Comparison of ENCODE assay signal across 16 cellular contexts in the genomic region with DNA sequence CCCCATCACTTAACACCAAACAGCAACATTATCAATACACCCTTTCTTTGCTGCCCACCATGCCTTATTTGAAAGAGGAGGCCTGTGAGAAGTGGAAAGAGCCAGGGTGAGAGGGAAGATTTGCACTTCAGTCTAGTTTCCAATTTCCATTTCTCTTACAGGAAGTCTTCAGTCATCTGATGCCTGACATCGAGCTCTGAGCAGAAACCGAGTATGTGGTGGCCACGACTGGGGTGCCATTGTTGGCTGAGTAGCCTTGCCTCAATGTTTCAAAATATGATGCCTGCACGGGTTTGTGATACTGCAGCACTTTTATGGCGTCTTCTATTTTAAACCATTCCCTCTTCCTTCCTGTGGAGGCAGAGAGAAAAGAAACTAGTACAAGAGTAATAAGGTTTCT. TPM values are rescaled to one million over a fixed set of nuclear protein-coding genes. Genes with fewer than 3 reads are reported as not detected.
DNase-seq lines count a peak whose midpoint lies in the region; ATAC-seq and TF ChIP-seq lines count a peak whose summit lies in the region.
"Had no signal": no experiment of that assay in that cellular context is flagged by ENCODE, and none has a peak within 500 bp of the region (broad histone marks: within the 10 kb centered on the region; RNA-seq: fewer than 3 reads in every experiment).

No MANE protein-coding gene starts in this region.

- peaks cover 10 to 19% (median 19%) of the 10 kb centered on the region in 3 donors for H3K4me1 Mint-ChIP-seq in IgD-negative memory B cell
- peaks cover 15% of the 10 kb centered on the region for H3K4me1 Mint-ChIP-seq in activated naive CD8-positive, alpha-beta T cell treated with anti-CD3 and anti-CD28 coated beads, Interleukin-2, amount 50 U/mL, for 24 hours
- H3K4me1 Mint-ChIP-seq: H9 had no signal

- peak overlapping the region in 3 of 4 donors; percentile 4 to 57 (median 28) for H3K27ac ChIP-seq in tibial nerve
- H3K27ac ChIP-seq: epithelial cell of prostate, parathyroid adenoma, PC-9 had no signal

- TF ChIP-seq EP300 in tibial nerve (IDR thresholded peaks at IDR 0.05): no peak

- no peaks in the 10 kb centered on the region for H3K9me3 ChIP-seq in tibial nerve

- peaks cover 0 to 48% (median 6%) of the 10 kb centered on the region in 3 donors for H3K36me3 ChIP-seq in tibial nerve

- peak; percentile 8 for DNase-seq in stimulated activated CD4-positive, alpha-beta T cell treated with anti-CD3 and anti-CD28 coated beads, Interleukin-1b, Interleukin-23, amount 100 ng/mL, for 48 hours
- DNase-seq in stimulated activated CD4-positive, alpha-beta T cell treated with anti-CD3 and anti-CD28 coated beads, Interleukin-4, amount 100 ng/mL, for 1 hour: no peak
- no peak for DNase-seq in activated naive CD8-positive, alpha-beta T cell treated with anti-CD3 and anti-CD28 coated beads, Interleukin-2, amount 50 U/mL, for 24 hours
- DNase-seq in tibial nerve (ENCODE audit: low spot score in 2 of 2) (no peak), amniotic stem cell (lab: John Stamatoyannopoulos, UW) (no peak), hepatic stellate cell (ENCODE audit: low spot score) (no peak)
- DNase-seq: H9; mammary epithelial cell; NCI-H2171; PC-9; stimulated activated naive CD4-positive, alpha-beta T cell treated with Interleukin-2 at 50 U/mL for 16 hours had no signal

- H3K4me1 ChIP-seq in tibial nerve: peaks cover 0 to 61% (median 21%) of the 10 kb centered on the region in 4 donors
- H3K4me1 ChIP-seq: parathyroid adenoma had no signal

- ATAC-seq in activated naive CD8-positive, alpha-beta T cell treated with anti-CD3 and anti-CD28 coated beads, Interleukin-2, amount 50 U/mL, for 24 hours: no peak
- no peak for ATAC-seq in GM21367 (IDR thresholded peaks at IDR 0.05; ENCODE audit: unreplicated experiment)

- H3K9me3 Mint-ChIP-seq in IgD-negative memory B cell: peaks cover 0 to 3% (median 0%) of the 10 kb centered on the region in 3 donors
- H3K9me3 Mint-ChIP-seq in activated naive CD8-positive, alpha-beta T cell treated with anti-CD3 and anti-CD28 coated beads, Interleukin-2, amount 50 U/mL, for 24 hours: no peaks in the 10 kb centered on the region
- H3K9me3 Mint-ChIP-seq: brain, H9 had no signal

- H3K4me3 Mint-ChIP-seq in IgD-negative memory B cell: no peak overlapping the region
- H3K4me3 Mint-ChIP-seq in activated naive CD8-positive, alpha-beta T cell treated with anti-CD3 and anti-CD28 coated beads, Interleukin-2, amount 50 U/mL, for 24 hours: no peak overlapping the region
- H3K4me3 Mint-ChIP-seq: brain, H9 had no signal

- peak overlapping the region in 2 of 3 donors; percentile 53 to 59 for H3K27ac Mint-ChIP-seq in IgD-negative memory B cell
- peak overlapping the region; percentile 21 for H3K27ac Mint-ChIP-seq in activated naive CD8-positive, alpha-beta T cell treated with anti-CD3 and anti-CD28 coated beads, Interleukin-2, amount 50 U/mL, for 24 hours

- peaks cover 13% of the 10 kb centered on the region for H3K36me3 Mint-ChIP-seq in IgD-negative memory B cell
- peaks cover 36% of the 10 kb centered on the region for H3K36me3 Mint-ChIP-seq in activated naive CD8-positive, alpha-beta T cell treated with anti-CD3 and anti-CD28 coated beads, Interleukin-2, amount 50 U/mL, for 24 hours (ENCODE audit: low read depth)

- WGBS in tibial nerve, 2 donors: 36 to 40% methylated on average over 5 of the region's 5 CpGs

- TF ChIP-seq POLR2A in tibial nerve (IDR thresholded peaks at IDR 0.05): no peak

- no peaks in the 10 kb centered on the region for H3K27me3 ChIP-seq in tibial nerve

- no peak overlapping the region for H3K4me3 ChIP-seq in tibial nerve
- H3K4me3 ChIP-seq: PC-9 had no signal

- H3K27me3 Mint-ChIP-seq in IgD-negative memory B cell: no peaks in the 10 kb centered on the region
- H3K27me3 Mint-ChIP-seq in activated naive CD8-positive, alpha-beta T cell treated with anti-CD3 and anti-CD28 coated beads, Interleukin-2, amount 50 U/mL, for 24 hours: no peaks in the 10 kb centered on the region
- H3K27me3 Mint-ChIP-seq: brain had no signal

- TF ChIP-seq CTCF in tibial nerve (IDR thresholded peaks at IDR 0.05): no peak

RNA-seq across cellular contexts. Expression of gene SMIM29, which starts 39.8 kb away (rescaled TPM):
- polyA plus RNA-seq in IgD-negative memory B cell: 66.2 TPM
- total RNA-seq in tibial nerve: 10 to 100 TPM; 36.3 to 51.9 (median 42.9) TPM

RNA-seq across cellular contexts. Expression of gene HMGA1, which starts 51.9 kb away (rescaled TPM):
- 68.3 TPM for polyA plus RNA-seq in IgD-negative memory B cell
- total RNA-seq in tibial nerve: 10 to 100 TPM in 1 of 4 donors, 1 to 10 TPM in 3; 6.5 to 32.7 (median 7.8) TPM
